Comparison of ENCODE assay signal across 9 cellular contexts in the genomic region with DNA sequence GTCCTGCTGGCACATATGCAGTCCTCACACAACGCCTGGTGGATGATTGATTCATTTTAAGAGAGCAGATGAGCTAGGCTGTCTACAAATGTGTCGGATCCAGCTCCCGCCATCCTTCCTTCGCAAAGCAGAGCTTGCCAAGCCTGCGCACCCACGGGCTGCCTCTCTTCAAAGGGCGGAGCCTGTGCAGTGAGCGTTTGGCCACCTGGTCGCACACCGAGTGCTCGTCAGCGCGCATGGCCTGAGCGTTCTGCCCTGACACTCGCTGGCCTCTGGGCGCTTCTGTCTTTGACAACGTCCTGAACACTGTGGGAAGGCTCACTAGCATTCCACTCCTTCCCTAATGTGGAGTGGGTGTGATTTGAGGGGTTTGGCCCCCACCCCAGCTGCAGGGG. TPM values are rescaled to one million over a fixed set of nuclear protein-coding genes. Genes with fewer than 3 reads are reported as not detected.
DNase-seq lines count a peak whose midpoint lies in the region; ATAC-seq and TF ChIP-seq lines count a peak whose summit lies in the region.
"Had no signal": no experiment of that assay in that cellular context is flagged by ENCODE, and none has a peak within 500 bp of the region (broad histone marks: within the 10 kb centered on the region; RNA-seq: fewer than 3 reads in every experiment).

No MANE protein-coding gene starts in this region.

- no peak for ATAC-seq in HG03045 (IDR thresholded peaks at IDR 0.05; ENCODE audit: unreplicated experiment)

- peaks cover 0 to 8% of the 10 kb centered on the region in 2 donors for H3K27me3 ChIP-seq in stomach smooth muscle (ENCODE audit: control insufficient read depth in 1 of 2, insufficient read depth in 2 of 2, low read length in 2 of 2)

- H3K9me3 ChIP-seq in stomach smooth muscle (ENCODE audit: control insufficient read depth in 2 of 2, low read length in 2 of 2) = no peaks in the 10 kb centered on the region
- H3K9me3 ChIP-seq: adrenal gland had no signal

- H3K9me3 Mint-ChIP-seq in HFFc6 = no peaks in the 10 kb centered on the region

- DNase-seq in AG08396 (ENCODE audit: low spot score) (peak; percentile 24), HFFc6 (no peak), anterior cingulate cortex (lab: John Stamatoyannopoulos, UW) (peak in 35 of 58 donors; percentile 13 to 67 (median 37)), islet precursor cell (peak; percentile 79), GM19238 (ENCODE audit: insufficient read length, low spot score) (no peak)
- DNase-seq in effector CD4-positive, alpha-beta T cell = no peak

- H3K9ac ChIP-seq in stomach smooth muscle (ENCODE audit: low read length in 2 of 2) = peak overlapping the region; percentile 12 to 51

- no peak overlapping the region for H3K27ac ChIP-seq in stomach smooth muscle (ENCODE audit: low read length)

- peaks cover 74% of the 10 kb centered on the region for H3K4me1 Mint-ChIP-seq in HFFc6 (ENCODE audit: low read depth)

- no peaks in the 10 kb centered on the region for H3K27me3 Mint-ChIP-seq in HFFc6 (ENCODE audit: insufficient read depth)

- H3K36me3 Mint-ChIP-seq in HFFc6 (ENCODE audit: low read depth) = peaks cover 5% of the 10 kb centered on the region; the same call in 1 of the 2 replicates

- H3K4me1 ChIP-seq in stomach smooth muscle (ENCODE audit: control insufficient read depth, insufficient read depth, low read length) = peaks cover 16% of the 10 kb centered on the region

- TF ChIP-seq CTCF in HFFc6 (IDR thresholded peaks at IDR 0.05) = no peak

- H3K36me3 ChIP-seq in stomach smooth muscle (ENCODE audit: control insufficient read depth in 2 of 2, insufficient read depth in 2 of 2, low read length in 2 of 2) = no peaks in the 10 kb centered on the region
- H3K36me3 ChIP-seq: adrenal gland had no signal

- peak overlapping the region; percentile 81 to 87 for H3K4me3 ChIP-seq in stomach smooth muscle (ENCODE audit: low read length in 2 of 2)

- H3K27ac Mint-ChIP-seq in HFFc6 = peak overlapping the region; percentile 99

- H3K4me3 Mint-ChIP-seq in HFFc6 = peak overlapping the region; percentile 94

RNA-seq across cellular contexts. Expression of a gene that starts 47.1 kb away (rescaled TPM):
- not detected for total RNA-seq in HFFc6 (2021; fragmentation: NEBNext Ultra II Directional; extraction: Animal tissue kit (Norgen Biotek cat#: 25700))
- total RNA-seq: adrenal gland had no signal

Comparison
In these comparisons a context has a peak if more than half of its experiments do, and no peak if none do; other contexts are left out.
1. DNase-seq: peak in AG08396 (single experiment), anterior cingulate cortex (35 of 58) and islet precursor cell (single experiment); none in HFFc6 (single experiment), effector CD4-positive, alpha-beta T cell (single experiment) and GM19238 (single experiment).